In genomic region chr1:178738780-178739179, GRCh38 we compare ENCODE assay signal across 22 cellular contexts.
"Had no signal": no experiment of that assay in that cellular context is flagged by ENCODE, and none has a peak within 500 bp of the region (broad histone marks: within the 10 kb centered on the region; RNA-seq: fewer than 3 reads in every experiment).

No MANE protein-coding gene starts in this region.

- ATAC-seq: lower lobe of right lung; natural killer cell; pancreas; stimulated activated effector memory CD8-positive, alpha-beta T cell treated with anti-CD3 and anti-CD28 coated beads, Interleukin-12 subunit alpha, Interleukin-12 subunit beta, amount 100 ng/mL, for 72 hours; stimulated activated naive CD8-positive, alpha-beta T cell treated with anti-CD3 and anti-CD28 coated beads, Interleukin-15, amount 100 ng/mL, for 72 hours had no signal

- H3K4me3 Mint-ChIP-seq: endodermal cell; natural killer cell; stimulated activated effector memory CD8-positive, alpha-beta T cell treated with anti-CD3 and anti-CD28 coated beads, Interleukin-12 subunit alpha, Interleukin-12 subunit beta, amount 100 ng/mL, for 72 hours; stimulated activated naive CD8-positive, alpha-beta T cell treated with anti-CD3 and anti-CD28 coated beads, Interleukin-15, amount 100 ng/mL, for 72 hours had no signal

- H3K36me3 Mint-ChIP-seq: natural killer cell had no signal

- H3K4me2 ChIP-seq: hepatocyte, smooth muscle cell had no signal

- H3K36me3 ChIP-seq: lower lobe of right lung, pancreas had no signal

- H3K4me1 ChIP-seq: lower lobe of right lung, testis, transverse colon had no signal

- H3K9me3 ChIP-seq: lower lobe of right lung, pancreas, testis, transverse colon had no signal

- H3K9me3 Mint-ChIP-seq: natural killer cell; stimulated activated effector memory CD8-positive, alpha-beta T cell treated with anti-CD3 and anti-CD28 coated beads, Interleukin-12 subunit alpha, Interleukin-12 subunit beta, amount 100 ng/mL, for 72 hours; stimulated activated naive CD8-positive, alpha-beta T cell treated with anti-CD3 and anti-CD28 coated beads, Interleukin-15, amount 100 ng/mL, for 72 hours had no signal

- H3K4me3 ChIP-seq: coronary artery, hepatocyte, left ventricle myocardium inferior, lower lobe of right lung, pancreas, smooth muscle cell, testis, transverse colon had no signal

- H2AFZ ChIP-seq: hepatocyte had no signal

- H3K4me1 Mint-ChIP-seq: endodermal cell; natural killer cell; stimulated activated effector memory CD8-positive, alpha-beta T cell treated with anti-CD3 and anti-CD28 coated beads, Interleukin-12 subunit alpha, Interleukin-12 subunit beta, amount 100 ng/mL, for 72 hours; stimulated activated naive CD8-positive, alpha-beta T cell treated with anti-CD3 and anti-CD28 coated beads, Interleukin-15, amount 100 ng/mL, for 72 hours had no signal

- H3K27ac Mint-ChIP-seq: progenitor cell of endocrine pancreas; stimulated activated effector memory CD8-positive, alpha-beta T cell treated with anti-CD3 and anti-CD28 coated beads, Interleukin-12 subunit alpha, Interleukin-12 subunit beta, amount 100 ng/mL, for 72 hours; stimulated activated naive CD8-positive, alpha-beta T cell treated with anti-CD3 and anti-CD28 coated beads, Interleukin-15, amount 100 ng/mL, for 72 hours had no signal

- H3K27ac ChIP-seq: coronary artery, hepatocyte, left ventricle myocardium inferior, lower lobe of right lung, pancreas, testis, transverse colon had no signal

- H3K27me3 ChIP-seq: hepatocyte, pancreas, testis, transverse colon had no signal

- DNase-seq: effector CD4-positive, alpha-beta T cell; endodermal cell; head of caudate nucleus; kidney; left cardiac atrium; left ventricle myocardium inferior; lower lobe of right lung; mesendoderm; natural killer cell; occipital lobe; pancreas; right cardiac atrium; stimulated activated CD4-positive, alpha-beta T cell treated with anti-CD3 and anti-CD28 coated beads, Interleukin-2, amount 100 ng/mL, for 48 hours; stimulated activated CD8-positive, alpha-beta memory T cell treated with anti-CD3 and anti-CD28 coated beads, Interleukin-4, amount 100 ng/mL, for 48 hours; stimulated activated naive CD8-positive, alpha-beta T cell treated with anti-CD3 and anti-CD28 coated beads, Interleukin-15, amount 100 ng/mL, for 72 hours; testis; transverse colon had no signal

- H3K27me3 Mint-ChIP-seq: progenitor cell of endocrine pancreas; stimulated activated naive CD8-positive, alpha-beta T cell treated with anti-CD3 and anti-CD28 coated beads, Interleukin-15, amount 100 ng/mL, for 72 hours had no signal
